ENCODE assay signal across 13 cellular contexts in genomic region chr16:16030449-16030848, GRCh38.
"Had no signal": no experiment of that assay in that cellular context is flagged by ENCODE, and none has a peak within 500 bp of the region (broad histone marks: within the 10 kb centered on the region; RNA-seq: fewer than 3 reads in every experiment).

No MANE protein-coding gene starts in this region.

- ATAC-seq: esophagus mucosa had no signal

- H3K9me3 Mint-ChIP-seq: activated T-helper 1 cell treated with anti-CD3 and anti-CD28 coated beads, Interleukin-12 subunit alpha, Interleukin-12 subunit beta, Interleukin-2, Interleukin-4 antibody, amounts not matched to agents 30 ng/mL and 10 ng/mL and 1 ng/mL, durations not matched to agents 14 hours and 24 hours and 36 hours; dendritic cell treated with granulocyte-macrophage colony-stimulating factor and Interleukin-4, amounts not matched to agents 40 ng/mL and 50 ng/mL, for 4 days; neural crest cell; stimulated activated naive CD8-positive, alpha-beta T cell treated with anti-CD3 and anti-CD28 coated beads, Interleukin-15, Interleukin-2, amounts not matched to agents 100 ng/mL and 50 ng/mL, for 24 hours; T-helper 2 cell treated with Interferon-gamma antibody and Interleukin-4, amounts not matched to agents 5 μg/mL and 100 μg/mL, for 36 hours had no signal

- H3K36me3 ChIP-seq: cardiac muscle cell had no signal

- H3K4me3 ChIP-seq: cardiac muscle cell, skin epidermis, testis had no signal

- H3K4me3 Mint-ChIP-seq: activated naive CD8-positive, alpha-beta T cell; activated T-helper 1 cell treated with anti-CD3 and anti-CD28 coated beads, Interleukin-12 subunit alpha, Interleukin-12 subunit beta, Interleukin-2, Interleukin-4 antibody, amounts not matched to agents 30 ng/mL and 10 ng/mL and 1 ng/mL, durations not matched to agents 14 hours and 24 hours and 36 hours; dendritic cell treated with granulocyte-macrophage colony-stimulating factor and Interleukin-4, amounts not matched to agents 40 ng/mL and 50 ng/mL, for 4 days; neural crest cell; stimulated activated naive CD8-positive, alpha-beta T cell treated with anti-CD3 and anti-CD28 coated beads, Interleukin-15, Interleukin-2, amounts not matched to agents 100 ng/mL and 50 ng/mL, for 24 hours; T-helper 2 cell treated with Interferon-gamma antibody and Interleukin-4, amounts not matched to agents 5 μg/mL and 100 μg/mL, for 36 hours had no signal

- H3K27me3 Mint-ChIP-seq: activated naive CD8-positive, alpha-beta T cell; dendritic cell treated with granulocyte-macrophage colony-stimulating factor and Interleukin-4, amounts not matched to agents 40 ng/mL and 50 ng/mL, for 4 days; stimulated activated naive CD8-positive, alpha-beta T cell treated with anti-CD3 and anti-CD28 coated beads, Interleukin-15, Interleukin-2, amounts not matched to agents 100 ng/mL and 50 ng/mL, for 24 hours had no signal

- H3K27ac ChIP-seq: cardiac muscle cell had no signal

- H3K36me3 Mint-ChIP-seq: activated naive CD8-positive, alpha-beta T cell had no signal

- H3K9me3 ChIP-seq: testis had no signal

- H3K27ac Mint-ChIP-seq: dendritic cell treated with granulocyte-macrophage colony-stimulating factor and Interleukin-4, amounts not matched to agents 40 ng/mL and 50 ng/mL, for 4 days had no signal

- H3K27me3 ChIP-seq: cardiac muscle cell, testis had no signal

- DNase-seq: activated CD4-positive, alpha-beta T cell treated with anti-CD3 and anti-CD28 coated beads, Interleukin-2, amount 50 U/mL, for 4 hours; activated gamma-delta T cell treated with Interleukin-2 at 50 U/mL for 16 hours; effector CD8-positive, alpha-beta T cell; testis had no signal
